8 cellular contexts compared by ENCODE assay signal in genomic region chr15:73924258-73924921, GRCh38. TPM values are rescaled to one million over a fixed set of nuclear protein-coding genes. Genes with fewer than 3 reads are reported as not detected.
A peak's percentile ranks its signal among the peaks of the same experiment; 100 is the strongest.
DNase-seq lines count a peak whose midpoint lies in the region; ATAC-seq and TF ChIP-seq lines count a peak whose summit lies in the region.

No MANE protein-coding gene starts in this region.

- H3K36me3 ChIP-seq in HUES48 (ENCODE audit: control insufficient read depth, insufficient read depth, low read length): no peaks in the 10 kb centered on the region

- H3K27me3 Mint-ChIP-seq in activated CD8-positive, alpha-beta T cell treated with anti-CD3 and anti-CD28 coated beads for 36 hours: no peaks in the 10 kb centered on the region

- peaks cover 51% of the 10 kb centered on the region for H3K4me1 Mint-ChIP-seq in activated CD8-positive, alpha-beta T cell treated with anti-CD3 and anti-CD28 coated beads for 36 hours (ENCODE audit: low read depth)

- in situ Hi-C loops in GM13977 (cut with MboI; ENCODE audit: low pct_unique_long_range_greater_than_20kb, low sequenced_read_pairs, unreplicated experiment): no loop called here

- peak overlapping the region; percentile 5 for H3K27ac ChIP-seq in HUES48 (ENCODE audit: low read depth, low read length)

- peak overlapping the region; percentile 82 for H3K27ac Mint-ChIP-seq in activated CD8-positive, alpha-beta T cell treated with anti-CD3 and anti-CD28 coated beads for 36 hours

- 0 out of 2 replicates have a peak, but pooled peaks cover 11% of the 10 kb centered on the region for H3K27me3 ChIP-seq in HUES48 (ENCODE audit: control insufficient read depth, insufficient read depth, low read length)

- CTCF ChIA-PET in activated CD8-positive, alpha-beta T cell treated with anti-CD3 and anti-CD28 coated beads for 36 hours (lab: Charles Lee): interaction anchor here (0.6 to 2.9 kb wide), 9 partner anchors 11 to 68 kb away, joined by 3 to 11 read pairs (median 5); no protein-coding TSS in a partner anchor

- peaks cover 50% of the 10 kb centered on the region for H3K4me1 ChIP-seq in HUES48 (ENCODE audit: control insufficient read depth, insufficient read depth, low read length)

- TF ChIP-seq CTCF in AG09309 (IDR thresholded peaks at IDR 0.05; ENCODE audit: control insufficient read depth, insufficient read depth, low read depth, low read length, missing control alignments) (no peak), fibroblast of pulmonary artery (IDR thresholded peaks at IDR 0.05; ENCODE audit: low read length, missing control alignments) (no peak), GM13977 (IDR thresholded peaks at IDR 0.05; ENCODE audit: extremely low read depth, insufficient read depth, missing control alignments) (no peak)
- no peak for TF ChIP-seq CTCF in activated CD8-positive, alpha-beta T cell treated with anti-CD3 and anti-CD28 coated beads for 36 hours (IDR thresholded peaks at IDR 0.05)

- POLR2A ChIA-PET in activated CD8-positive, alpha-beta T cell treated with anti-CD3 and anti-CD28 coated beads for 36 hours (lab: Charles Lee): interaction anchor here (3.0 kb wide), 1 partner anchor 11 kb away, joined by 8 read pairs; no protein-coding TSS in a partner anchor

- no peaks in the 10 kb centered on the region for H3K9me3 ChIP-seq in HUES48 (ENCODE audit: control insufficient read depth, insufficient read depth, low read length)

- no peak overlapping the region for H3K9ac ChIP-seq in HUES48 (ENCODE audit: low read depth, low read length)

- ATAC-seq in activated CD8-positive, alpha-beta T cell treated with anti-CD3 and anti-CD28 coated beads for 36 hours: peak; percentile 60
- ATAC-seq in GM18858 (IDR thresholded peaks at IDR 0.05; ENCODE audit: unreplicated experiment) (no peak), GM19397 (IDR thresholded peaks at IDR 0.05; ENCODE audit: unreplicated experiment) (no peak)

- H3K4me3 Mint-ChIP-seq in activated CD8-positive, alpha-beta T cell treated with anti-CD3 and anti-CD28 coated beads for 36 hours: no peak overlapping the region

- H3K9me3 Mint-ChIP-seq in activated CD8-positive, alpha-beta T cell treated with anti-CD3 and anti-CD28 coated beads for 36 hours: no peaks in the 10 kb centered on the region

- intact Hi-C loops in activated CD8-positive, alpha-beta T cell treated with anti-CD3 and anti-CD28 coated beads for 36 hours (cut with micrococcal nuclease): no loop called here

- DNase-seq in AG09309 (ENCODE audit: low read depth) (peak; percentile 50), fibroblast of pulmonary artery (ENCODE audit: low read depth) (peak; percentile 84), renal cortical epithelial cell (ENCODE audit: low read depth) (peak; percentile 74), GM13977 (ENCODE audit: low spot score) (no peak)
- DNase-seq in activated CD8-positive, alpha-beta T cell treated with anti-CD3 and anti-CD28 coated beads for 36 hours: peak; percentile 48

- peaks cover 3% of the 10 kb centered on the region for H3K36me3 Mint-ChIP-seq in activated CD8-positive, alpha-beta T cell treated with anti-CD3 and anti-CD28 coated beads for 36 hours (ENCODE audit: low read depth)

- H3K4me3 ChIP-seq in AG09309 (ENCODE audit: control insufficient read depth, low read depth, low read length): no peak overlapping the region
- peak overlapping the region; percentile 9; the same call in 1 of the 2 replicates for H3K4me3 ChIP-seq in HUES48 (ENCODE audit: low read depth, low read length)
- H3K4me3 ChIP-seq in fibroblast of pulmonary artery (replicated peaks; ENCODE audit: low read depth, low read length): no peak overlapping the region

RNA-seq across cellular contexts. Expression of gene LOXL1, which starts 1.9 kb away (rescaled TPM):
- 1 to 10 TPM; 1.6 to 2.8 TPM for total RNA-seq in activated CD8-positive, alpha-beta T cell treated with anti-CD3 and anti-CD28 coated beads for 36 hours
- 62.8 and 70.7 TPM in 2 replicates for total RNA-seq in renal cortical epithelial cell

RNA-seq across cellular contexts. Expression of gene TBC1D21, which starts 51.0 kb away (rescaled TPM):
- not detected for total RNA-seq in activated CD8-positive, alpha-beta T cell treated with anti-CD3 and anti-CD28 coated beads for 36 hours
- total RNA-seq in renal cortical epithelial cell: not detected in 2 replicates

Comparison
In these comparisons a context has a peak if more than half of its experiments do, and no peak if none do; other contexts are left out.
1. RNA of gene LOXL1, which starts 1.9 kb away (total RNA-seq): 62.8 to 70.7 TPM in renal cortical epithelial cell; 1.6 to 2.8 TPM in activated CD8-positive, alpha-beta T cell treated with anti-CD3 and anti-CD28 coated beads for 36 hours; every median in the first group is over 10 times any median in the second.